Comparison of ENCODE assay signal across 9 cellular contexts in the genomic region with DNA sequence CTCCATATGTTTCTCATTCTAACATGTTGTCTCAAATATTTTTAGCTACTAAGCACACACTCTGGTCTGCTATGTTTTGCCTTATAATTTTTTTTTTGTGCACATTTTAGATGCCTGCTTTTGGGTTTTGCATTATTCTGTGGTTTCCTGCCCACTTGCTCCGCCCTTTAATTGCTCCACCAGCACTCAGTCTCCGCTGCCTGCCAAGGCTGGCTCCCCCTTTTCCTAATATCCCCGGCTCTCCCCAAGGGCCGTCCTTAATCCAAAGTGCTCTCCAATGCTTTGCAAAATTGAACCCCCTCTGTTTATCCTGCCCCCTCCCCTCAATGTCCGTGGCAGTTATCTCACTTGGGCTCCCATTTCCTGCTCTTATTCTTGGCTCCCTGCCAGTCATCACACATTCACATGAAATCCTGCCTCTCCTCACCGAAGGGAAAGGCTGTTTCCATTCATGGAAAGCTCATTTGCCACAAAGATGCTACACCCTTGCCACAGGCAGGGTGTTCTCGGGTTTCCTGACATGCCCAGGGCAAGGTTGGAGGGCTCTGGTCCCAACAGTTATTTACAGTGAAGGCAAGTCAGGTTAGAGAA.
DNase-seq lines count a peak whose midpoint lies in the region; ATAC-seq and TF ChIP-seq lines count a peak whose summit lies in the region.
"Had no signal": no experiment of that assay in that cellular context is flagged by ENCODE, and none has a peak within 500 bp of the region (broad histone marks: within the 10 kb centered on the region; RNA-seq: fewer than 3 reads in every experiment).

No MANE protein-coding gene starts in this region.

- H3K27ac ChIP-seq in mammary epithelial cell (ENCODE audit: insufficient read depth, low read depth, low read length), result no peak overlapping the region
- H3K27ac ChIP-seq: KMS-11 had no signal

- CTCF ChIA-PET in mammary epithelial cell (lab: Charles Lee; ENCODE audit: low non-redundant PET), result no interaction called here

- peaks cover 9% of the 10 kb centered on the region for H3K4me1 ChIP-seq in mammary epithelial cell (ENCODE audit: insufficient read depth, low read length)

- no peaks in the 10 kb centered on the region for H3K27me3 Mint-ChIP-seq in natural killer cell (ENCODE audit: low read depth in 2 of 2)

- no peaks in the 10 kb centered on the region for H3K9me3 ChIP-seq in mammary epithelial cell (replicated peaks; ENCODE audit: insufficient read depth, low read length)

- no TSS peak for BruUV-seq in mammary epithelial cell (replicated peaks; lab: Mats Ljungman, UMichigan)

- H4K20me1 ChIP-seq in mammary epithelial cell (ENCODE audit: insufficient read depth, low read length), result no peaks in the 10 kb centered on the region

- H2AFZ ChIP-seq in mammary epithelial cell (ENCODE audit: low read depth, low read length), result no peak overlapping the region

- H3K9ac ChIP-seq in mammary epithelial cell (ENCODE audit: insufficient read depth, low read length), result no peak overlapping the region
- H3K9ac ChIP-seq: KMS-11 had no signal

- H3K79me2 ChIP-seq in mammary epithelial cell (ENCODE audit: insufficient read depth, low read length), result no peaks in the 10 kb centered on the region

- H3K36me3 Mint-ChIP-seq in natural killer cell, result no peaks in the 10 kb centered on the region

- H3K9me3 Mint-ChIP-seq in natural killer cell, result no peaks in the 10 kb centered on the region

- DNase-seq in GM03348 (ENCODE audit: low spot score) (peak; percentile 73), NCI-H2107 treated with DMSO at 0.1 percent for 48 hours (lab: John Stamatoyannopoulos, UW; ENCODE audit: unreplicated experiment) (peak; percentile 98), mammary epithelial cell (peak; percentile 35), natural killer cell (no peak), pons (ENCODE audit: low spot score) (no peak), SIG-M5 (lab: John Stamatoyannopoulos, UW) (no peak)

- dilution Hi-C loops in mammary epithelial cell (cut with HindIII; ENCODE audit: low sequenced_read_pairs), result no loop called here

- H3K4me3 Mint-ChIP-seq in natural killer cell, result peak overlapping the region; percentile 81

- in situ Hi-C loops in mammary epithelial cell (cut with MboI; ENCODE audit: low sequenced_read_pairs in 2 of 2), result no loop called here

- intact Hi-C loops in mammary epithelial cell (cut with micrococcal nuclease), result no loop called here
- intact Hi-C loops in natural killer cell (cut with micrococcal nuclease), result no loop called here

- TF ChIP-seq CTCF in mammary epithelial cell (conservative IDR thresholded peaks at IDR 0.05 in 1 of 2, IDR thresholded peaks at IDR 0.05 in 1 of 2; ENCODE audit: extremely low read depth in 1 of 2, insufficient read depth in 1 of 2, low read depth in 1 of 2, low read length in 2 of 2) (no peak), natural killer cell (IDR thresholded peaks at IDR 0.05) (no peak)

- ATAC-seq in natural killer cell (peak in 1 of 3 donors; percentile 52), HG03025 (IDR thresholded peaks at IDR 0.05; ENCODE audit: low FRiP score, unreplicated experiment) (no peak), HG03342 (IDR thresholded peaks at IDR 0.05; ENCODE audit: unreplicated experiment) (no peak)

- peaks cover 15 to 22% of the 10 kb centered on the region in 2 donors for H3K4me1 Mint-ChIP-seq in natural killer cell

- no peaks in the 10 kb centered on the region for H3K27me3 ChIP-seq in mammary epithelial cell (ENCODE audit: insufficient read depth, low read length)

- H3K4me2 ChIP-seq in mammary epithelial cell (ENCODE audit: insufficient read depth, low read depth, low read length), result no peak overlapping the region
- H3K4me2 ChIP-seq: KMS-11 had no signal

- no peak overlapping the region for H3K4me3 ChIP-seq in mammary epithelial cell (replicated peaks in 1 of 3; ENCODE audit: insufficient read depth in 1 of 3, low read depth in 2 of 3, low read length in 3 of 3)

- WGBS in mammary epithelial cell (ENCODE audit: low coverage, missing lambda C conversion rate), result 74% methylated on average over 6 of the region's 7 CpGs

- no peaks in the 10 kb centered on the region for H3K36me3 ChIP-seq in mammary epithelial cell (ENCODE audit: insufficient read depth, low read length)

- peak overlapping the region; percentile 9 to 74 for H3K27ac Mint-ChIP-seq in natural killer cell

Comparison
In these comparisons a context has a peak if more than half of its experiments do, and no peak if none do; other contexts are left out.
1. DNase-seq: peak in GM03348 (single experiment), NCI-H2107 treated with DMSO at 0.1 percent for 48 hours (single experiment) and mammary epithelial cell (single experiment); none in natural killer cell (single experiment), pons (single experiment) and SIG-M5 (single experiment).